In the genomic region with DNA sequence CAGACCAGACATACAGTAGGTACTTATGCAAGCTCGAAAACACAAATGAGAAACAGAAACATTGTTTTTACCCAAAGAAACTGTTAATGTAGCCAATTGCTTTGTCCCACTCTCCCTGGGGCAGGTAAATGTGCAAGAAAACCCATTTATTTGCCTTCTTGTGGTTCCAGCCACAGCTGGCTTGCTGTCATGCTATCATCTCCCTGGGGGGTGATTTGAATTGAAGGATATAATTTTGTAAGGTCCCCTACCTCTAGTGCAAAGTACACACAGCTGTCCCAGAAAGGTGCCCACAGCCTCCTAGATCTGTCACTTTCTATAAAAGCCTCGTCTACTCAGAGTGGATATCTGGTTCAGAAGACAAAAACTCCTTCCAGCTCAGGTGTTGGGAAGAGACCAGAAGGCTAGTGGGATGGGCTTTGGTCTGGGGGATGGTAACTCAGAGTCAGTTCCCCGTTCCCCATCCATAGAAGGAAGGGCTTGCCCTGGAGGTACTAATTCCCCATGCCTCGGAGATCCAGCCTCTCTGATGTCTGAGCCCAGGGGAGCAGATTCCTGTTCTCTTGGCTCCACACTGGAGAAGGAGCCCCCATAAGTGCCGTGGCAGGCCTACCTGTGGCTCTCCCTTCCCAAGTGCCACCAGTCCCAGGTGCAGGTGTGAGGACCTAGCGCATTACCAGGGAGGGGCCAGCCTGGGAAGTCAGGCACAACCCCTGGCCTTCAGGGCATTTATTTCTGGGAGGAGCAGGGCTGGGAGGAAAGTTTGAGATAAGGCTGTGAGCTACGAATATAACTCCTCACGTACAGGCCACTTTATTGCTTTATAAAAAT, we compare ENCODE assay signal across 14 cellular contexts. TPM values are rescaled to one million over a fixed set of nuclear protein-coding genes. Genes with fewer than 3 reads are reported as not detected.
DNase-seq lines count a peak whose midpoint lies in the region; ATAC-seq lines count a peak whose summit lies in the region.
"Had no signal": no experiment of that assay in that cellular context is flagged by ENCODE, and none has a peak within 500 bp of the region (broad histone marks: within the 10 kb centered on the region; RNA-seq: fewer than 3 reads in every experiment).

No MANE protein-coding gene starts in this region.

- intact Hi-C loops in left colon (cut with DNase I, micrococcal nuclease): no loop called here

- peak; percentile 69 for ATAC-seq in left colon
- ATAC-seq: PC-3 had no signal

- DNase-seq in DMS153 (lab: John Stamatoyannopoulos, UW): peak; percentile 58
- peak; percentile 89 for DNase-seq in NCI-H1436 (lab: John Stamatoyannopoulos, UW)
- DNase-seq in NCI-H526 treated with DMSO at 0.1 percent for 48 hours (lab: John Stamatoyannopoulos, UW): peak; percentile 81
- peak; percentile 80 to 92 for DNase-seq in left colon
- no peak for DNase-seq in stimulated activated CD4-positive, alpha-beta T cell treated with anti-CD3 and anti-CD28 coated beads, Interleukin-2, amount 100 ng/mL, for 48 hours
- no peak for DNase-seq in globus pallidus (ENCODE audit: low spot score)
- DNase-seq in DMS 273 treated with DMSO at 0.1 percent for 48 hours (lab: John Stamatoyannopoulos, UW): no peak
- DNase-seq in cerebellum (ENCODE audit: low spot score): no peak
- DNase-seq: activated CD4-positive, alpha-beta memory T cell treated with anti-CD3 and anti-CD28 coated beads for 36 hours; activated T-cell treated with anti-CD3 and anti-CD28 coated beads, Interleukin-2, amount 50 U/mL, for 48 hours; KBM-7; NCI-H1105 treated with DMSO at 0.1 percent for 48 hours; PC-3 had no signal

RNA-seq across cellular contexts. Expression of gene PRR15L, which starts 2.4 kb away (rescaled TPM):
- total RNA-seq in left colon: 100 to 1,000 TPM; 237 to 279 TPM
- total RNA-seq in cerebellum: not detected
- total RNA-seq: activated CD4-positive, alpha-beta memory T cell treated with anti-CD3 and anti-CD28 coated beads for 36 hours; cardiac septum had no signal

RNA-seq across cellular contexts. Expression of gene CDK5RAP3, which starts 10.9 kb away (rescaled TPM):
- 100 to 1,000 TPM; 136 to 187 TPM for total RNA-seq in left colon
- 80.0 TPM for total RNA-seq in cerebellum

RNA-seq across cellular contexts. Expression of gene PNPO, which starts 18.7 kb away (rescaled TPM):
- total RNA-seq in left colon (10 to 100 TPM; 24.9 to 26.0 TPM), cerebellum (6.1 TPM)

Comparison
In these comparisons a context has a peak if more than half of its experiments do, and no peak if none do; other contexts are left out.
1. DNase-seq: peak in DMS153 (single experiment), NCI-H1436 (single experiment), NCI-H526 treated with DMSO at 0.1 percent for 48 hours (single experiment) and left colon (2 of 2); none in stimulated activated CD4-positive, alpha-beta T cell treated with anti-CD3 and anti-CD28 coated beads, Interleukin-2, amount 100 ng/mL, for 48 hours (0 of 2), globus pallidus (single experiment), DMS 273 treated with DMSO at 0.1 percent for 48 hours (single experiment) and cerebellum (single experiment).
2. RNA of gene PRR15L, which starts 2.4 kb away (total RNA-seq): 237 to 279 TPM in left colon; not detected in cerebellum (single experiment); every median in the first group is over 100 times any median in the second.